8 cellular contexts compared by ENCODE assay signal in the genomic region with DNA sequence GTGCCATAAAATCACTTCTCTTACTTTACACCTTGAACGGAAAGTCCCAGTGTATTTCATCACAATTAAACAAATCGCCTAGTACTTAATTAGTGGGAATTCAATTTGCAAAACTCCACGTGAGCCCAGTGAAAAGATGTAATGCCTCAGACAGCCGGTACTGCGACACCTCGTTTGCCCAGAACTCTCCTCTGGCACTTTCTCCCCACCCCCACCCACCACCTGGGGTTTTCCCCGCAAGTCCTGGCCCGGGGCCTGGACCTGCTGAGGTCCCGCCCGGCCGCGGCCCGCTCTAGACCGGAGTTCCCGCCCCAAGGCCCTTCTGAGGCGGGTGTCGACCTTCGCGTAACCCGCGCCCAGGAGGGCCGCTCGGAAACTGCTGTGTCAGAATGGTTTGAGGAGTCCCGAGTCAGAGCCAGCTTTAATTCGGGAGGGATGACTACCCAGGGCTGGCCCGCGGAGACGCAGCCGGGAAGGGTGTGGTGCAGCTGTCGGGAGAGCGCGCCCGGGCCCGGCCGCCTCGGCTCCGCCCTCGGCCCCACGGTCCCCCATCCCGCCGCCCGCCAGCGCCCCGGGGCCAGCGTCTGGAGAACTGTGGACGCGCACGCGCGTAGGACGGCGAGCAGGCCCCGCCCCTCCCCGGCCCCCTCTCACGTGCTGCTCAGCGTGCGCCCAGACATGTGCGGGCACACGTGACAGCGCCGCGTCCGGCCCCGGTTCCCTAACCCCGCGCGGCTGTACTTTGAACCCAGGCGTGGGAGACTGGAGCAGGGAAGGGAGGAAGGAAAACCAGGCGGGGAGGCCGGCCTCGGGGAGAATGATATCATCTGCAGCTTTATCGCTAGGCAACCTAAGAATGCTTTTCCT. TPM values are rescaled to one million over a fixed set of nuclear protein-coding genes. Genes with fewer than 3 reads are reported as not detected.
A peak's percentile ranks its signal among the peaks of the same experiment; 100 is the strongest.
DNase-seq lines count a peak whose midpoint lies in the region; ATAC-seq and TF ChIP-seq lines count a peak whose summit lies in the region.

No MANE protein-coding gene starts in this region.

- H3K27me3 ChIP-seq in PC-3 (ENCODE audit: low read length): no peaks in the 10 kb centered on the region
- H3K27me3 ChIP-seq in naive thymus-derived CD4-positive, alpha-beta T cell (ENCODE audit: control insufficient read depth in 2 of 2, insufficient read depth in 2 of 2, low read length in 2 of 2): no peaks in the 10 kb centered on the region

- TSS peak; percentile 52 for BruUV-seq in PC-3 (replicated peaks; lab: Mats Ljungman, UMichigan)

- H3K9ac ChIP-seq in PC-3 (ENCODE audit: low read length): peak overlapping the region; percentile 85

- peaks cover 4% of the 10 kb centered on the region; the same call in 1 of the 2 replicates for H3K79me2 ChIP-seq in PC-3 (ENCODE audit: low read length)

- H2AFZ ChIP-seq in PC-3 (ENCODE audit: low read length): peak overlapping the region; percentile 80

- no peaks in the 10 kb centered on the region for H3K36me3 ChIP-seq in PC-3 (ENCODE audit: low read depth, low read length)
- H3K36me3 ChIP-seq in naive thymus-derived CD4-positive, alpha-beta T cell (ENCODE audit: control insufficient read depth in 2 of 3, insufficient read depth in 3 of 3, low read length in 3 of 3): no peaks in the 10 kb centered on the region

- peak overlapping the region; percentile 72 for H3K4me3 Mint-ChIP-seq in activated T-helper 17 cell treated with anti-CD3 and anti-CD28 coated beads, Interleukin-2, amount 50 U/mL, for 72 hours
- peak overlapping the region; percentile 72 to 90 (median 82) for H3K4me3 Mint-ChIP-seq in naive thymus-derived CD4-positive, alpha-beta T cell
- H3K4me3 Mint-ChIP-seq in stimulated activated memory B cell treated with anti-CD40 and anti-IgM and Interleukin-4, amounts not matched to agents 10 μg/mL and 1 μg/mL and 100 μg/mL, for 72 hours: peak overlapping the region; percentile 89

- peak overlapping the region; percentile 36 for H3K27ac Mint-ChIP-seq in activated T-helper 17 cell treated with anti-CD3 and anti-CD28 coated beads, Interleukin-2, amount 50 U/mL, for 72 hours
- H3K27ac Mint-ChIP-seq in naive thymus-derived CD4-positive, alpha-beta T cell: peak overlapping the region in 7 of 9 donors; percentile 44 to 83 (median 63)
- H3K27ac Mint-ChIP-seq in stimulated activated memory B cell treated with anti-CD40 and anti-IgM and Interleukin-4, amounts not matched to agents 10 μg/mL and 1 μg/mL and 100 μg/mL, for 72 hours: peak overlapping the region; percentile 92

- H3F3A ChIP-seq in PC-3 (ENCODE audit: low read length, unreplicated experiment): peaks cover 7% of the 10 kb centered on the region

- ATAC-seq in GM19351 (IDR thresholded peaks at IDR 0.05; ENCODE audit: unreplicated experiment): peak; percentile 72
- ATAC-seq in HG03520 (IDR thresholded peaks at IDR 0.05; ENCODE audit: unreplicated experiment): peak; percentile 72
- ATAC-seq in PC-3: peak; percentile 83
- ATAC-seq in activated T-helper 17 cell treated with anti-CD3 and anti-CD28 coated beads, Interleukin-2, amount 50 U/mL, for 72 hours (replicated peaks): peak; percentile 88
- peak; percentile 88 for ATAC-seq in naive thymus-derived CD4-positive, alpha-beta T cell
- peak; percentile 92 for ATAC-seq in stimulated activated memory B cell treated with anti-CD40 and anti-IgM and Interleukin-4, amounts not matched to agents 10 μg/mL and 1 μg/mL and 100 μg/mL, for 72 hours

- CTCF ChIA-PET in PC-3 (lab: Charles Lee): interaction anchor here (0.5 kb wide), 1 partner anchor 677 kb away, joined by 3 read pairs; no protein-coding TSS in a partner anchor
- CTCF ChIA-PET in naive thymus-derived CD4-positive, alpha-beta T cell (lab: Charles Lee): interaction anchor here (1.0 kb wide), 1 partner anchor 14 kb away, joined by 3 read pairs; no protein-coding TSS in a partner anchor

- peaks cover 4% of the 10 kb centered on the region for H3K4me1 Mint-ChIP-seq in activated T-helper 17 cell treated with anti-CD3 and anti-CD28 coated beads, Interleukin-2, amount 50 U/mL, for 72 hours
- peaks cover 5 to 14% (median 8%) of the 10 kb centered on the region in 7 donors for H3K4me1 Mint-ChIP-seq in naive thymus-derived CD4-positive, alpha-beta T cell
- H3K4me1 Mint-ChIP-seq in stimulated activated memory B cell treated with anti-CD40 and anti-IgM and Interleukin-4, amounts not matched to agents 10 μg/mL and 1 μg/mL and 100 μg/mL, for 72 hours: peaks cover 52% of the 10 kb centered on the region

- intact Hi-C loops in PC-3 (cut with micrococcal nuclease): loop anchor here (1.0 to 10.0 kb wide), 3 partner anchors 12 to 519 kb away; no protein-coding TSS in a partner anchor
- intact Hi-C loops in naive thymus-derived CD4-positive, alpha-beta T cell (cut with micrococcal nuclease): loop anchor here (1.0 to 10.0 kb wide), 9 partner anchors 8 to 1411 kb away; a partner anchor contains a TSS

- POLR2A ChIA-PET in PC-3 (lab: Charles Lee; ENCODE audit: unreplicated experiment): interaction anchor here (0.6 to 1.1 kb wide), 4 partner anchors 14 to 161 kb away, joined by 3 to 7 read pairs (median 5); no protein-coding TSS in a partner anchor
- POLR2A ChIA-PET in naive thymus-derived CD4-positive, alpha-beta T cell (lab: Charles Lee): interaction anchor here (0.8 kb wide), 1 partner anchor 1142 kb away, joined by 3 read pairs; no protein-coding TSS in a partner anchor

- no peaks in the 10 kb centered on the region for H3K9me3 ChIP-seq in PC-3 (ENCODE audit: low read length)
- no peaks in the 10 kb centered on the region for H3K9me3 ChIP-seq in naive thymus-derived CD4-positive, alpha-beta T cell (ENCODE audit: control insufficient read depth in 2 of 3, low read length in 3 of 3)

- peak overlapping the region; percentile 89 for H3K27ac ChIP-seq in PC-3 (ENCODE audit: low read length)
- peak overlapping the region; percentile 54 for H3K27ac ChIP-seq in naive thymus-derived CD4-positive, alpha-beta T cell (ENCODE audit: low read depth, low read length)

- peaks cover 48% of the 10 kb centered on the region for H3K4me1 ChIP-seq in PC-3 (ENCODE audit: insufficient read depth, low read length)
- peaks cover 0 to 5% of the 10 kb centered on the region in 2 donors for H3K4me1 ChIP-seq in naive thymus-derived CD4-positive, alpha-beta T cell (ENCODE audit: control insufficient read depth in 2 of 2, insufficient read depth in 2 of 2, low read length in 2 of 2)

- peaks cover 38% of the 10 kb centered on the region for H3K27me3 Mint-ChIP-seq in activated T-helper 17 cell treated with anti-CD3 and anti-CD28 coated beads, Interleukin-2, amount 50 U/mL, for 72 hours
- peaks cover 2 to 80% (median 32%) of the 10 kb centered on the region in 5 donors for H3K27me3 Mint-ChIP-seq in naive thymus-derived CD4-positive, alpha-beta T cell
- no peaks in the 10 kb centered on the region for H3K27me3 Mint-ChIP-seq in stimulated activated memory B cell treated with anti-CD40 and anti-IgM and Interleukin-4, amounts not matched to agents 10 μg/mL and 1 μg/mL and 100 μg/mL, for 72 hours

- no peaks in the 10 kb centered on the region for H4K20me1 ChIP-seq in PC-3 (ENCODE audit: low read length)

- DNase-seq in CMK (ENCODE audit: low read depth) (peak; percentile 76), PC-3 (peak; percentile 94), fibroblast of mammary gland (ENCODE audit: low read depth) (peak; percentile 86)
- DNase-seq in naive thymus-derived CD4-positive, alpha-beta T cell: peak; percentile 48 to 70 (median 65)

- no peaks in the 10 kb centered on the region for H3K9me3 Mint-ChIP-seq in activated T-helper 17 cell treated with anti-CD3 and anti-CD28 coated beads, Interleukin-2, amount 50 U/mL, for 72 hours
- H3K9me3 Mint-ChIP-seq in naive thymus-derived CD4-positive, alpha-beta T cell: no peaks in the 10 kb centered on the region
- H3K9me3 Mint-ChIP-seq in stimulated activated memory B cell treated with anti-CD40 and anti-IgM and Interleukin-4, amounts not matched to agents 10 μg/mL and 1 μg/mL and 100 μg/mL, for 72 hours: no peaks in the 10 kb centered on the region

- H3K9me2 ChIP-seq in PC-3 (replicated peaks; ENCODE audit: low read length): no peaks in the 10 kb centered on the region

- TF ChIP-seq CTCF in PC-3 (conservative IDR thresholded peaks at IDR 0.05; ENCODE audit: low read depth, low read length) (no peak; the same call in 1 of the 2 replicates), fibroblast of mammary gland (conservative IDR thresholded peaks at IDR 0.05; ENCODE audit: control insufficient read depth, insufficient read depth, low read depth, low read length) (no peak)

- no peaks in the 10 kb centered on the region for H3K36me3 Mint-ChIP-seq in activated T-helper 17 cell treated with anti-CD3 and anti-CD28 coated beads, Interleukin-2, amount 50 U/mL, for 72 hours (ENCODE audit: low read depth)
- peaks cover 0 to 2% (median 0%) of the 10 kb centered on the region in 5 donors for H3K36me3 Mint-ChIP-seq in naive thymus-derived CD4-positive, alpha-beta T cell
- no peaks in the 10 kb centered on the region for H3K36me3 Mint-ChIP-seq in stimulated activated memory B cell treated with anti-CD40 and anti-IgM and Interleukin-4, amounts not matched to agents 10 μg/mL and 1 μg/mL and 100 μg/mL, for 72 hours

- H3K4me3 ChIP-seq in PC-3 (ENCODE audit: low read length): peak overlapping the region; percentile 71
- peak overlapping the region; percentile 55 for H3K4me3 ChIP-seq in fibroblast of mammary gland (ENCODE audit: control insufficient read depth, low read depth, low read length)
- H3K4me3 ChIP-seq in naive thymus-derived CD4-positive, alpha-beta T cell (ENCODE audit: low read length): peak overlapping the region; percentile 53

- peak overlapping the region; percentile 90 for H3K4me2 ChIP-seq in PC-3 (ENCODE audit: low read length)

RNA-seq across cellular contexts. Expression of a gene that starts 10.8 kb away (rescaled TPM):
- 77.6 and 81.0 TPM in 2 replicates for total RNA-seq in PC-3 (2014; rRNA removed)
- not detected for total RNA-seq in activated T-helper 17 cell treated with anti-CD3 and anti-CD28 coated beads, Interleukin-2, amount 50 U/mL, for 72 hours
- 1 to 10 TPM in 1 of 5 experiments, under 1 TPM in 2, not detected in 2; 0.42 to 1.2 (median 0.84) TPM for total RNA-seq in naive thymus-derived CD4-positive, alpha-beta T cell
- polyA plus RNA-seq in naive thymus-derived CD4-positive, alpha-beta T cell: not detected

Comparison
In these comparisons a context has a peak if more than half of its experiments do, and no peak if none do; other contexts are left out.
1. Peak in every context shown above with its lines: DNase-seq, ATAC-seq, H3K4me3 ChIP-seq and H3K27ac ChIP-seq.
2. H3K27ac Mint-ChIP-seq: peak in every context shown above with its lines; median percentile 92 in stimulated activated memory B cell treated with anti-CD40 and anti-IgM and Interleukin-4, amounts not matched to agents 10 μg/mL and 1 μg/mL and 100 μg/mL, for 72 hours; 63 in naive thymus-derived CD4-positive, alpha-beta T cell; 36 in activated T-helper 17 cell treated with anti-CD3 and anti-CD28 coated beads, Interleukin-2, amount 50 U/mL, for 72 hours.
3. RNA of a gene that starts 10.8 kb away (total RNA-seq): 77.6 to 81.0 TPM in PC-3; 0.42 to 1.2 TPM in naive thymus-derived CD4-positive, alpha-beta T cell and not detected in activated T-helper 17 cell treated with anti-CD3 and anti-CD28 coated beads, Interleukin-2, amount 50 U/mL, for 72 hours; every median in the first group is over 10 times any median in the second.